Comparison of ENCODE assay signal across 6 cellular contexts in genomic region chr1:155967410-155968400, GRCh38. TPM values are rescaled to one million over a fixed set of nuclear protein-coding genes. Genes with fewer than 3 reads are reported as not detected.
DNase-seq lines count a peak whose midpoint lies in the region; ATAC-seq, FAIRE-seq and TF ChIP-seq lines count a peak whose summit lies in the region.

No MANE protein-coding gene starts in this region.

- TF ChIP-seq POLR2A in endothelial cell of umbilical vein (IDR thresholded peaks at IDR 0.05; ENCODE audit: low read depth, low read length) (peak; percentile 50), sigmoid colon (IDR thresholded peaks at IDR 0.05) (no peak)

- POLR2A ChIA-PET in Panc1 (lab: Charles Lee) (interaction anchor here (0.7 kb wide), 1 partner anchor 371 kb away, joined by 9 read pairs; no protein-coding TSS in a partner anchor), endothelial cell of umbilical vein (lab: Charles Lee) (interaction anchor here (1.0 to 1.5 kb wide), 4 partner anchors 9 to 33 kb away, joined by 3 to 4 read pairs (median 4); partner anchors contain the start of genes ARHGEF2 and KHDC4)

- H3K27me3 ChIP-seq in Panc1 (ENCODE audit: control insufficient read depth, insufficient read depth, low read length): no peaks in the 10 kb centered on the region
- H3K27me3 ChIP-seq in endothelial cell of umbilical vein (ENCODE audit: control insufficient read depth in 2 of 2, insufficient read depth in 2 of 2, low read length in 2 of 2): no peaks in the 10 kb centered on the region
- no peaks in the 10 kb centered on the region for H3K27me3 ChIP-seq in sigmoid colon

- peaks cover 52% of the 10 kb centered on the region for H3K4me1 ChIP-seq in Panc1 (ENCODE audit: control insufficient read depth, insufficient read depth, low read length)
- H3K4me1 ChIP-seq in endothelial cell of umbilical vein (ENCODE audit: control insufficient read depth, extremely low read depth, insufficient read depth, low read length): peaks cover 62% of the 10 kb centered on the region
- H3K4me1 ChIP-seq in sigmoid colon: peaks cover 0 to 66% (median 57%) of the 10 kb centered on the region in 4 donors

- TF ChIP-seq CTCF in Panc1 (IDR thresholded peaks at IDR 0.05) (no peak), endothelial cell of umbilical vein (IDR thresholded peaks at IDR 0.05; ENCODE audit: extremely low read depth in 1 of 2, insufficient read depth in 1 of 2, low read depth in 1 of 2, low read length in 2 of 2) (no peak), sigmoid colon (IDR thresholded peaks at IDR 0.05) (no peak)

- no peaks in the 10 kb centered on the region for H3K9me1 ChIP-seq in endothelial cell of umbilical vein (replicated peaks; ENCODE audit: control insufficient read depth, extremely low read depth, insufficient read depth, low read length)

- ATAC-seq in Panc1: no peak
- no peak for ATAC-seq in HG03571 (IDR thresholded peaks at IDR 0.05; ENCODE audit: unreplicated experiment)

- intact Hi-C loops in Panc1 (cut with micrococcal nuclease; ENCODE audit: unreplicated experiment) (no loop called here), endothelial cell of umbilical vein (cut with micrococcal nuclease) (loop anchor here (1.0 to 10.0 kb wide), 3 partner anchors 10 to 167 kb away; no protein-coding TSS in a partner anchor), sigmoid colon (cut with DNase I) (no loop called here)

- DNase-seq in Panc1 (ENCODE audit: low read depth, low spot score) (no peak), endothelial cell of umbilical vein (ENCODE audit: low read depth, low spot score) (peak; percentile 77), sigmoid colon (no peak), T1000 (lab: John Stamatoyannopoulos, UW) (no peak)
- DNase-seq in activated effector memory CD4-positive, alpha-beta T cell treated with Interleukin-2 at 50 U/mL for 16 hours: no peak

- H3K36me3 ChIP-seq in Panc1 (ENCODE audit: control insufficient read depth, insufficient read depth, low read length): peaks cover 5% of the 10 kb centered on the region
- peaks cover 14 to 30% of the 10 kb centered on the region in 2 experiments for H3K36me3 ChIP-seq in endothelial cell of umbilical vein (ENCODE audit: control insufficient read depth in 2 of 2, extremely low read depth in 1 of 2, insufficient read depth in 2 of 2, low read length in 2 of 2)
- peaks cover 25 to 51% (median 38%) of the 10 kb centered on the region in 4 donors for H3K36me3 ChIP-seq in sigmoid colon

- dilution Hi-C loops in endothelial cell of umbilical vein (cut with MboI; ENCODE audit: extremely low pct_ligation_motif_present, low sequenced_read_pairs): no loop called here

- H3K79me2 ChIP-seq in endothelial cell of umbilical vein (ENCODE audit: control insufficient read depth, insufficient read depth, low read length): peaks cover 54% of the 10 kb centered on the region

- peak overlapping the region; percentile 61 for H3K9ac ChIP-seq in endothelial cell of umbilical vein (replicated peaks; ENCODE audit: extremely low read depth, insufficient read depth, low read length)

- no peak overlapping the region for H2AFZ ChIP-seq in endothelial cell of umbilical vein (ENCODE audit: low read depth, low read length)

- CTCF ChIA-PET in Panc1 (lab: Charles Lee) (interaction anchor here (1.6 kb wide), 1 partner anchor 23 kb away, joined by 3 read pairs; no protein-coding TSS in a partner anchor), endothelial cell of umbilical vein (lab: Charles Lee) (interaction anchor here (0.7 to 5.5 kb wide), 12 partner anchors 7 to 843 kb away, joined by 3 to 41 read pairs (median 4); partner anchors contain the start of genes ARHGEF2 and UBQLN4)

- H3K4me3 ChIP-seq in Panc1 (ENCODE audit: low read depth in 2 of 2, low read length in 2 of 2) (no peak overlapping the region), endothelial cell of umbilical vein (replicated peaks in 1 of 3; ENCODE audit: insufficient read depth in 1 of 3, low read depth in 1 of 3, low read length in 3 of 3) (peak overlapping the region in 1 of 3 experiments; percentile 18), sigmoid colon (no peak overlapping the region)

- 59 to 78% methylated on average over 19 of the region's 19 CpGs for WGBS in sigmoid colon, 2 donors

- in situ Hi-C loops in Panc1 (cut with HindIII; ENCODE audit: low pct_unique_long_range_greater_than_20kb, low sequenced_read_pairs): no loop called here

- TF ChIP-seq EP300 in sigmoid colon (IDR thresholded peaks at IDR 0.05): no peak

- FAIRE-seq in endothelial cell of umbilical vein (lab: Jason Lieb, UNC): peak; percentile 95

- H3K4me2 ChIP-seq in endothelial cell of umbilical vein (ENCODE audit: insufficient read depth, low read length): peak overlapping the region; percentile 66

- no peaks in the 10 kb centered on the region for H4K20me1 ChIP-seq in endothelial cell of umbilical vein (replicated peaks; ENCODE audit: control insufficient read depth, extremely low read depth, insufficient read depth, low read length)

- BruUV-seq in Panc1 (replicated peaks; lab: Mats Ljungman, UMichigan) (no TSS peak), endothelial cell of umbilical vein (replicated peaks; lab: Mats Ljungman, UMichigan) (TSS peak; percentile 58)

- no peaks in the 10 kb centered on the region for H3K9me3 ChIP-seq in Panc1 (ENCODE audit: control insufficient read depth, insufficient read depth, low read depth, low read length)
- no peaks in the 10 kb centered on the region for H3K9me3 ChIP-seq in endothelial cell of umbilical vein (replicated peaks; ENCODE audit: control insufficient read depth, insufficient read depth, low read length)
- no peaks in the 10 kb centered on the region for H3K9me3 ChIP-seq in sigmoid colon

- peak overlapping the region; percentile 34; the same call in 1 of the 2 replicates for H3K27ac ChIP-seq in Panc1 (ENCODE audit: low read length)
- H3K27ac ChIP-seq in endothelial cell of umbilical vein (ENCODE audit: insufficient read depth, low read depth, low read length): peak overlapping the region; percentile 91
- H3K27ac ChIP-seq in sigmoid colon: peak overlapping the region; percentile 63 to 72 (median 64)

RNA-seq across cellular contexts. Expression of gene ARHGEF2, which starts 10.6 kb away (rescaled TPM):
- total RNA-seq in Panc1 (2021; ENCODE audit: unreplicated experiment): 87.0 TPM
- polyA plus RNA-seq in Panc1 (2012; ENCODE audit: insufficient read length): 90.6 TPM
- 110 and 118 TPM in 2 replicates for total RNA-seq in endothelial cell of umbilical vein
- 59.2 and 62.0 TPM in 2 replicates for polyA plus RNA-seq in endothelial cell of umbilical vein
- polyA plus RNA-seq in endothelial cell of umbilical vein (2011; cell fraction: cytosol; rRNA removed): 67.4 and 113 TPM in 2 replicates
- polyA plus RNA-seq in endothelial cell of umbilical vein (2011; cell fraction: nucleus; rRNA removed): 270 and 317 TPM in 2 replicates
- 50.9 and 52.8 TPM in 2 replicates for polyA plus RNA-seq in endothelial cell of umbilical vein (2012)
- 81.5 and 92.0 TPM in 2 replicates for polyA minus RNA-seq in endothelial cell of umbilical vein
- polyA minus RNA-seq in endothelial cell of umbilical vein (2011; cell fraction: cytosol; rRNA and poly(A)+ RNA removed): 29.1 TPM
- polyA minus RNA-seq in endothelial cell of umbilical vein (2011; cell fraction: nucleus; rRNA and poly(A)+ RNA removed): 55.2 and 62.7 TPM in 2 replicates
- total RNA-seq in sigmoid colon: 10 to 100 TPM; 31.6 to 83.9 (median 48.1) TPM
- polyA plus RNA-seq in sigmoid colon: 10 to 100 TPM; 25.8 to 76.7 (median 26.8) TPM

RNA-seq across cellular contexts. Expression of gene RXFP4, which starts 26.3 kb away (rescaled TPM):
- total RNA-seq in Panc1 (2021; ENCODE audit: unreplicated experiment): 8.0 TPM
- 12.6 TPM for polyA plus RNA-seq in Panc1 (2012; ENCODE audit: insufficient read length)
- total RNA-seq in endothelial cell of umbilical vein: not detected in 2 replicates
- not detected in 2 replicates for polyA plus RNA-seq in endothelial cell of umbilical vein
- not detected in 2 replicates for polyA plus RNA-seq in endothelial cell of umbilical vein (2011; cell fraction: cytosol; rRNA removed)
- not detected in 2 replicates for polyA plus RNA-seq in endothelial cell of umbilical vein (2011; cell fraction: nucleus; rRNA removed)
- polyA plus RNA-seq in endothelial cell of umbilical vein (2012): not detected in 2 replicates
- polyA minus RNA-seq in endothelial cell of umbilical vein: not detected in 2 replicates
- polyA minus RNA-seq in endothelial cell of umbilical vein (2011; cell fraction: cytosol; rRNA and poly(A)+ RNA removed): not detected
- polyA minus RNA-seq in endothelial cell of umbilical vein (2011; cell fraction: nucleus; rRNA and poly(A)+ RNA removed): 0.34 TPM in 1 of 2 replicates, not detected in the other
- not detected for total RNA-seq in sigmoid colon
- polyA plus RNA-seq in sigmoid colon: 1 to 10 TPM in 2 of 3 donors, not detected in 1; 1.8 to 2.7 TPM

RNA-seq across cellular contexts. Expression of gene KHDC4, which starts 33.5 kb away (rescaled TPM):
- total RNA-seq in Panc1 (2021; ENCODE audit: unreplicated experiment) (80.4 TPM), endothelial cell of umbilical vein (54.1 and 55.6 TPM in 2 replicates), sigmoid colon (10 to 100 TPM; 33.5 to 67.6 (median 38.9) TPM)
- 33.3 TPM for polyA plus RNA-seq in Panc1 (2012; ENCODE audit: insufficient read length)
- polyA plus RNA-seq in endothelial cell of umbilical vein (47.9 and 48.6 TPM in 2 replicates), sigmoid colon (10 to 100 TPM in 2 of 3 donors, 1 to 10 TPM in 1; 6.6 to 25.2 (median 10.2) TPM)
- 22.4 and 25.5 TPM in 2 replicates for polyA plus RNA-seq in endothelial cell of umbilical vein (2011; cell fraction: cytosol; rRNA removed)
- 123 and 207 TPM in 2 replicates for polyA plus RNA-seq in endothelial cell of umbilical vein (2011; cell fraction: nucleus; rRNA removed)
- polyA plus RNA-seq in endothelial cell of umbilical vein (2012): 19.8 and 29.0 TPM in 2 replicates
- polyA minus RNA-seq in endothelial cell of umbilical vein: 75.4 and 81.4 TPM in 2 replicates
- polyA minus RNA-seq in endothelial cell of umbilical vein (2011; cell fraction: cytosol; rRNA and poly(A)+ RNA removed): 50.2 TPM
- 68.0 and 96.9 TPM in 2 replicates for polyA minus RNA-seq in endothelial cell of umbilical vein (2011; cell fraction: nucleus; rRNA and poly(A)+ RNA removed)

RNA-seq across cellular contexts. Expression of gene SSR2, which starts 53.0 kb away (rescaled TPM):
- total RNA-seq in Panc1 (2021; ENCODE audit: unreplicated experiment) (252 TPM), endothelial cell of umbilical vein (339 and 362 TPM in 2 replicates), sigmoid colon (100 to 1,000 TPM; 115 to 338 (median 233) TPM)
- 250 TPM for polyA plus RNA-seq in Panc1 (2012; ENCODE audit: insufficient read length)
- polyA plus RNA-seq in endothelial cell of umbilical vein (1,337 and 1,787 TPM in 2 replicates), sigmoid colon (100 to 1,000 TPM; 157 to 274 (median 231) TPM)
- polyA plus RNA-seq in endothelial cell of umbilical vein (2011; cell fraction: cytosol; rRNA removed): 1,307 and 1,533 TPM in 2 replicates
- polyA plus RNA-seq in endothelial cell of umbilical vein (2011; cell fraction: nucleus; rRNA removed): 531 and 557 TPM in 2 replicates
- 362 and 401 TPM in 2 replicates for polyA plus RNA-seq in endothelial cell of umbilical vein (2012)
- 780 and 932 TPM in 2 replicates for polyA minus RNA-seq in endothelial cell of umbilical vein
- 99.6 TPM for polyA minus RNA-seq in endothelial cell of umbilical vein (2011; cell fraction: cytosol; rRNA and poly(A)+ RNA removed)
- 84.7 and 121 TPM in 2 replicates for polyA minus RNA-seq in endothelial cell of umbilical vein (2011; cell fraction: nucleus; rRNA and poly(A)+ RNA removed)

RNA-seq across cellular contexts. Expression of gene RIT1, which starts 56.6 kb away (rescaled TPM):
- total RNA-seq in Panc1 (2021; ENCODE audit: unreplicated experiment) (28.1 TPM), endothelial cell of umbilical vein (46.4 and 47.8 TPM in 2 replicates), sigmoid colon (10 to 100 TPM; 16.6 to 23.2 (median 20.7) TPM)
- polyA plus RNA-seq in Panc1 (2012; ENCODE audit: insufficient read length): 26.5 TPM
- polyA plus RNA-seq in endothelial cell of umbilical vein (52.0 and 65.5 TPM in 2 replicates), sigmoid colon (10 to 100 TPM; 13.1 to 15.0 (median 13.8) TPM)
- polyA plus RNA-seq in endothelial cell of umbilical vein (2011; cell fraction: cytosol; rRNA removed): 56.2 and 62.6 TPM in 2 replicates
- 41.7 and 45.6 TPM in 2 replicates for polyA plus RNA-seq in endothelial cell of umbilical vein (2011; cell fraction: nucleus; rRNA removed)
- 36.1 and 37.2 TPM in 2 replicates for polyA plus RNA-seq in endothelial cell of umbilical vein (2012)
- 79.4 and 130 TPM in 2 replicates for polyA minus RNA-seq in endothelial cell of umbilical vein
- polyA minus RNA-seq in endothelial cell of umbilical vein (2011; cell fraction: cytosol; rRNA and poly(A)+ RNA removed): 15.1 TPM
- polyA minus RNA-seq in endothelial cell of umbilical vein (2011; cell fraction: nucleus; rRNA and poly(A)+ RNA removed): 21.7 and 35.0 TPM in 2 replicates

Comparison
In these comparisons a context has a peak if more than half of its experiments do, and no peak if none do; other contexts are left out.
1. H3K27ac ChIP-seq: peak in every context shown above with its lines; median percentile 91 in endothelial cell of umbilical vein; 64 in sigmoid colon; 34 in Panc1.